8 cellular contexts compared by ENCODE assay signal in genomic region chr12:56160160-56160763, GRCh38. TPM values are rescaled to one million over a fixed set of nuclear protein-coding genes. Genes with fewer than 3 reads are reported as not detected.
DNase-seq lines count a peak whose midpoint lies in the region; ATAC-seq and TF ChIP-seq lines count a peak whose summit lies in the region.

No MANE protein-coding gene starts in this region.

- H3K4me3 ChIP-seq in left ventricle myocardium inferior (peak overlapping the region; percentile 75), fibroblast of pulmonary artery (replicated peaks; ENCODE audit: low read depth, low read length) (peak overlapping the region; percentile 99), skeletal muscle cell (ENCODE audit: low read depth, low read length) (peak overlapping the region; percentile 59)

- H3K27ac ChIP-seq in left ventricle myocardium inferior (replicated peaks), result peak overlapping the region; percentile 96

- no peak for ATAC-seq in Right ventricle myocardium superior (ENCODE audit: poor library complexity)

- no peaks in the 10 kb centered on the region for H3K27me3 ChIP-seq in left ventricle myocardium inferior (ENCODE audit: low read depth)

- peaks cover 55% of the 10 kb centered on the region for H3K4me1 ChIP-seq in left ventricle myocardium inferior

- intact Hi-C loops in left ventricle myocardium inferior (cut with micrococcal nuclease), result no loop called here
- intact Hi-C loops in Right ventricle myocardium superior (cut with DNase I), result no loop called here

- no peak for TF ChIP-seq CTCF in left ventricle myocardium inferior (IDR thresholded peaks at IDR 0.05; ENCODE audit: borderline replicate concordance)
- no peak for TF ChIP-seq CTCF in fibroblast of pulmonary artery (IDR thresholded peaks at IDR 0.05; ENCODE audit: low read length, missing control alignments)

- peaks cover 60% of the 10 kb centered on the region for H3K36me3 ChIP-seq in left ventricle myocardium inferior

- H3K9me3 ChIP-seq in left ventricle myocardium inferior (replicated peaks), result no peaks in the 10 kb centered on the region

- DNase-seq in left ventricle myocardium inferior (no peak), Right ventricle myocardium superior (no peak), activated T-cell treated with anti-CD3 and anti-CD28 coated beads for 48 hours (ENCODE audit: low read depth) (peak; percentile 38), fibroblast of pulmonary artery (ENCODE audit: low read depth) (peak; percentile 64), skeletal muscle cell (ENCODE audit: low read depth) (no peak), RPMI8226 (no peak), pons (ENCODE audit: low spot score) (no peak), NCI-H2196 (lab: John Stamatoyannopoulos, UW; ENCODE audit: unreplicated experiment) (no peak)

RNA-seq across cellular contexts. Expression of gene MYL6, which starts 2.1 kb away (rescaled TPM):
- 508 TPM for total RNA-seq in left ventricle myocardium inferior
- total RNA-seq in Right ventricle myocardium superior, result 513 TPM

RNA-seq across cellular contexts. Expression of gene MYL6B, which starts 7.9 kb away (rescaled TPM):
- total RNA-seq in left ventricle myocardium inferior (54.1 TPM), Right ventricle myocardium superior (42.7 TPM)

RNA-seq across cellular contexts. Expression of gene SMARCC2, which starts 29.0 kb away (rescaled TPM):
- total RNA-seq in left ventricle myocardium inferior (67.1 TPM), Right ventricle myocardium superior (63.4 TPM)

RNA-seq across cellular contexts. Expression of gene ESYT1, which starts 32.2 kb away (rescaled TPM):
- 23.2 TPM for total RNA-seq in left ventricle myocardium inferior
- total RNA-seq in Right ventricle myocardium superior, result 27.0 TPM

RNA-seq across cellular contexts. Expression of gene ZC3H10, which starts 42.2 kb away (rescaled TPM):
- 4.9 TPM for total RNA-seq in left ventricle myocardium inferior
- total RNA-seq in Right ventricle myocardium superior, result 5.8 TPM

Comparison
In these comparisons a context has a peak if more than half of its experiments do, and no peak if none do; other contexts are left out.
1. DNase-seq: peak in activated T-cell treated with anti-CD3 and anti-CD28 coated beads for 48 hours (single experiment) and fibroblast of pulmonary artery (single experiment); none in left ventricle myocardium inferior (single experiment), Right ventricle myocardium superior (single experiment), skeletal muscle cell (single experiment), RPMI8226 (single experiment), pons (single experiment) and NCI-H2196 (single experiment).
2. Peak in every context shown above with its lines, with median percentiles within 50 percentile points of each other: H3K4me3 ChIP-seq.